9 cellular contexts compared by ENCODE assay signal in genomic region chr9:136107953-136108647, GRCh38. TPM values are rescaled to one million over a fixed set of nuclear protein-coding genes. Genes with fewer than 3 reads are reported as not detected.
A peak's percentile ranks its signal among the peaks of the same experiment; 100 is the strongest.
DNase-seq lines count a peak whose midpoint lies in the region; ATAC-seq lines count a peak whose summit lies in the region.
"Had no signal": no experiment of that assay in that cellular context is flagged by ENCODE, and none has a peak within 500 bp of the region (broad histone marks: within the 10 kb centered on the region; RNA-seq: fewer than 3 reads in every experiment).

No MANE protein-coding gene starts in this region.

- peak overlapping the region; percentile 91 for H3K27ac Mint-ChIP-seq in dendritic cell treated with granulocyte-macrophage colony-stimulating factor and Interleukin-4, amounts not matched to agents 40 ng/mL and 50 ng/mL, for 4 days
- H3K27ac Mint-ChIP-seq in stimulated activated effector memory CD8-positive, alpha-beta T cell treated with anti-CD3 and anti-CD28 coated beads, Interleukin-12 subunit alpha, Interleukin-12 subunit beta, amount 100 ng/mL, for 72 hours = peak overlapping the region; percentile 96

- H3K4me1 ChIP-seq in aorta (ENCODE audit: control insufficient read depth in 1 of 2, insufficient read depth in 2 of 2, low read length in 2 of 2) = no peaks in the 10 kb centered on the region

- H3K9me3 Mint-ChIP-seq in dendritic cell treated with granulocyte-macrophage colony-stimulating factor and Interleukin-4, amounts not matched to agents 40 ng/mL and 50 ng/mL, for 4 days = no peaks in the 10 kb centered on the region
- no peaks in the 10 kb centered on the region for H3K9me3 Mint-ChIP-seq in stimulated activated effector memory CD8-positive, alpha-beta T cell treated with anti-CD3 and anti-CD28 coated beads, Interleukin-12 subunit alpha, Interleukin-12 subunit beta, amount 100 ng/mL, for 72 hours

- peaks cover 66% of the 10 kb centered on the region for H3K4me1 Mint-ChIP-seq in dendritic cell treated with granulocyte-macrophage colony-stimulating factor and Interleukin-4, amounts not matched to agents 40 ng/mL and 50 ng/mL, for 4 days (ENCODE audit: low read depth)
- H3K4me1 Mint-ChIP-seq in stimulated activated effector memory CD8-positive, alpha-beta T cell treated with anti-CD3 and anti-CD28 coated beads, Interleukin-12 subunit alpha, Interleukin-12 subunit beta, amount 100 ng/mL, for 72 hours = peaks cover 56% of the 10 kb centered on the region

- H3K9me3 ChIP-seq in aorta (ENCODE audit: control insufficient read depth, low read length) = no peaks in the 10 kb centered on the region
- H3K9me3 ChIP-seq: ovary had no signal

- no peaks in the 10 kb centered on the region for H3K27me3 ChIP-seq in aorta (ENCODE audit: control insufficient read depth in 1 of 2, insufficient read depth in 2 of 2, low read length in 1 of 2)
- H3K27me3 ChIP-seq: ovary had no signal

- no peak overlapping the region for H3K4me3 ChIP-seq in aorta (ENCODE audit: low read length in 2 of 2)
- H3K4me3 ChIP-seq: ovary had no signal

- H3K27ac ChIP-seq in aorta (ENCODE audit: low read depth in 1 of 2, low read length in 2 of 2) = no peak overlapping the region

- peak overlapping the region; percentile 50 for H3K4me3 Mint-ChIP-seq in dendritic cell treated with granulocyte-macrophage colony-stimulating factor and Interleukin-4, amounts not matched to agents 40 ng/mL and 50 ng/mL, for 4 days
- peak overlapping the region; percentile 87 for H3K4me3 Mint-ChIP-seq in stimulated activated effector memory CD8-positive, alpha-beta T cell treated with anti-CD3 and anti-CD28 coated beads, Interleukin-12 subunit alpha, Interleukin-12 subunit beta, amount 100 ng/mL, for 72 hours

- intact Hi-C loops in dendritic cell treated with granulocyte-macrophage colony-stimulating factor and Interleukin-4, amounts not matched to agents 40 ng/mL and 50 ng/mL, for 4 days (cut with micrococcal nuclease) = no loop called here
- intact Hi-C loops in aorta (cut with DNase I) = loop anchor here in 1 of 2 donors (2.0 kb wide), 1 partner anchor 13 kb away; the partner anchor contains the start of gene NACC2

- no peaks in the 10 kb centered on the region for H3K36me3 ChIP-seq in aorta (ENCODE audit: control insufficient read depth in 1 of 2, insufficient read depth in 2 of 2, low read length in 1 of 2)
- H3K36me3 ChIP-seq: ovary had no signal

- no peak for ATAC-seq in stimulated activated effector memory CD8-positive, alpha-beta T cell treated with anti-CD3 and anti-CD28 coated beads, Interleukin-12 subunit alpha, Interleukin-12 subunit beta, amount 100 ng/mL, for 72 hours
- ATAC-seq in aorta (ENCODE audit: low FRiP score) (no peak), GM19395 (IDR thresholded peaks at IDR 0.05; ENCODE audit: unreplicated experiment) (no peak)

- peaks cover 71% of the 10 kb centered on the region for H3K27me3 Mint-ChIP-seq in dendritic cell treated with granulocyte-macrophage colony-stimulating factor and Interleukin-4, amounts not matched to agents 40 ng/mL and 50 ng/mL, for 4 days

- H3K36me3 Mint-ChIP-seq in dendritic cell treated with granulocyte-macrophage colony-stimulating factor and Interleukin-4, amounts not matched to agents 40 ng/mL and 50 ng/mL, for 4 days (ENCODE audit: low read depth) = no peaks in the 10 kb centered on the region
- H3K36me3 Mint-ChIP-seq in stimulated activated effector memory CD8-positive, alpha-beta T cell treated with anti-CD3 and anti-CD28 coated beads, Interleukin-12 subunit alpha, Interleukin-12 subunit beta, amount 100 ng/mL, for 72 hours = peaks cover 21% of the 10 kb centered on the region

- peak; percentile 25 for DNase-seq in NCI-H2227 (lab: John Stamatoyannopoulos, UW; ENCODE audit: unreplicated experiment)
- DNase-seq in NCI-H2227 treated with DMSO at 0.1 percent for 48 hours (lab: John Stamatoyannopoulos, UW) = no peak
- DNase-seq in NCI-H446 treated with DMSO at 0.1 percent for 48 hours (lab: John Stamatoyannopoulos, UW) = peak; percentile 39
- no peak for DNase-seq in stimulated activated effector memory CD8-positive, alpha-beta T cell treated with anti-CD3 and anti-CD28 coated beads, Interleukin-12 subunit alpha, Interleukin-12 subunit beta, amount 100 ng/mL, for 72 hours (ENCODE audit: low spot score in 2 of 2)
- no peak for DNase-seq in aorta
- no peak for DNase-seq in Kasumi-1 (lab: John Stamatoyannopoulos, UW)

- WGBS in aorta, 2 donors = 92 to 98% methylated on average over 24 to 29 of the region's 29 CpGs

RNA-seq across cellular contexts. Expression of gene TMEM250, which starts 10.6 kb away (rescaled TPM):
- total RNA-seq in aorta = 10 to 100 TPM; 22.0 to 25.1 TPM
- polyA plus RNA-seq in aorta = 10 to 100 TPM; 14.9 to 19.0 TPM

RNA-seq across cellular contexts. Expression of gene NACC2, which starts 13.0 kb away (rescaled TPM):
- 10 to 100 TPM; 51.3 to 61.0 TPM for total RNA-seq in aorta
- 10 to 100 TPM; 10.5 to 11.7 TPM for polyA plus RNA-seq in aorta

Comparison
In these comparisons a context has a peak if more than half of its experiments do, and no peak if none do; other contexts are left out.
1. DNase-seq: peak in NCI-H2227 (single experiment) and NCI-H446 treated with DMSO at 0.1 percent for 48 hours (single experiment); none in NCI-H2227 treated with DMSO at 0.1 percent for 48 hours (single experiment), stimulated activated effector memory CD8-positive, alpha-beta T cell treated with anti-CD3 and anti-CD28 coated beads, Interleukin-12 subunit alpha, Interleukin-12 subunit beta, amount 100 ng/mL, for 72 hours (0 of 2), aorta (0 of 2) and Kasumi-1 (0 of 2).